Comparison of ENCODE assay signal across 11 cellular contexts in the genomic region with DNA sequence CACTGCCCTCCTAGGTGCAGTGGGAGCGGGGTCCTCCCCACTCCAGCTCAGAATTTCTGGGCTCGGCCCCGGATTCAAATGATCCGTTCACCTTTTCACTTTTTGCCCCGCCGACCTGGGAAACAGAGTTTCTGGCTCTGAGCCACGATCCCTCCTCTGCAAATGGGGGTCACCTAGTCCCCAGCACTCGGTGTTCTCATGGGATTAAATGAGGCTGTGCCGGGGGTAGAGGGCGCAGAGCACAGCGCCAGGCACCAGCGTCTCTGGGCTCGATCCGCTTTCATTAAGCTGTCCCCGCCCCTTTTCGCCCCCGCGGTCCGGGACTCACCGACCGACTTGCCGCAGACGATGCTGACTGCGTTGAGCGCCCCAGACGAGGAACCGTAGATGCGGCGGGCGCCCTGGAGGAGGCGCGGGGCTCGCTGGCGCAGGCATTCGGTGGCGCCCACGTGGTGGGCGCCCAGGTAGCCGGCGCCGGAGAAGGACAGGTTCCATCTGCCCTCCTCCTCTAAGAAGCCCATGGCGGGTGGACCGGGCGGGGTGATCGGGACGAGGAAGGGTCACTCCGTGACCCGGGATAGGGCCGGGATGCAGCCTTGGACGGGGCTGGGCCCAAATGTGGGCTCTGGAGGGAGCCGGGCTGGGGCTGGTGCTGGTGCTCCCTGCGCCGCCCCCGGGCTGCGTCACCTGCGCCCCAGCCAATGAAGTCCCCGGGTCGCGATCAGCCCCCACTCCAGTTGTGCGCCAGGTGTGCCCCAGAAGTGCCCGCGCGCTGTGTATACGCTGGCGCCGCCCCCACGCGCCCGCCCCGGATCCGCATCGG. TPM values are rescaled to one million over a fixed set of nuclear protein-coding genes. Genes with fewer than 3 reads are reported as not detected.
DNase-seq lines count a peak whose midpoint lies in the region; FAIRE-seq and TF ChIP-seq lines count a peak whose summit lies in the region.
"Had no signal": no experiment of that assay in that cellular context is flagged by ENCODE, and none has a peak within 500 bp of the region (broad histone marks: within the 10 kb centered on the region; RNA-seq: fewer than 3 reads in every experiment).

A gene with protein sequence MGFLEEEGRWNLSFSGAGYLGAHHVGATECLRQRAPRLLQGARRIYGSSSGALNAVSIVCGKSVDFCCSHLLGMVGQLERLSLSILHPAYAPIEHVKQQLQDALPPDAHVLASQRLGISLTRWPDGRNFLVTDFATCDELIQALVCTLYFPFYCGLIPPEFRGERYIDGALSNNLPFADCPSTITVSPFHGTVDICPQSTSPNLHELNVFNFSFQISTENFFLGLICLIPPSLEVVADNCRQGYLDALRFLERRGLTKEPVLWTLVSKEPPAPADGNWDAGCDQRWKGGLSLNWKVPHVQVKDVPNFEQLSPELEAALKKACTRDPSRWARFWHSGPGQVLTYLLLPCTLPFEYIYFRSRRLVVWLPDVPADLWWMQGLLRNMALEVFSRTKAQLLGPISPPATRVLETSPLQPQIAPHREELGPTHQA (minus strand): TSS at position 654 of the 823 bp plus-strand sequence. CDS start 133 bp downstream, at position 521.

- TF ChIP-seq CTCF in D721Med (IDR thresholded peaks at IDR 0.05; ENCODE audit: insufficient read depth, missing control alignments), result no peak
- TF ChIP-seq CTCF in endodermal cell (conservative IDR thresholded peaks at IDR 0.05), result peak; percentile 37

- H3K4me3 ChIP-seq in HUES6 (ENCODE audit: low read depth, low read length) (peak within 1 kb of the TSS; percentile 80), endodermal cell (ENCODE audit: low read length) (peak within 1 kb of the TSS; percentile 66)

- peaks cover 36% of the 10 kb centered on the region for H3K27me3 Mint-ChIP-seq in endodermal cell (ENCODE audit: insufficient read depth)

- H3K9ac ChIP-seq in HUES6 (ENCODE audit: low read length), result peak within 1 kb of the TSS; percentile 23
- no peak within 1 kb of the TSS for H3K9ac ChIP-seq in endodermal cell (ENCODE audit: extremely low read depth, low read length, poor library complexity, severe bottlenecking)

- H3K27ac Mint-ChIP-seq in endodermal cell, result no peak within 1 kb of the TSS

- no peak for FAIRE-seq in D721Med (lab: Jason Lieb, UNC)

- WGBS in endodermal cell (ENCODE audit: insufficient coverage in 1 of 2, insufficient read length in 1 of 2), 2 experiments, result 2 to 6% methylated on average over 35 to 72 of the region's 72 CpGs

- H3K9me3 Mint-ChIP-seq in endodermal cell, result no peaks in the 10 kb centered on the region

- H3K36me3 Mint-ChIP-seq in endodermal cell (ENCODE audit: low read depth), result no peaks in the 10 kb centered on the region

- H3K36me3 ChIP-seq in HUES6 (ENCODE audit: control insufficient read depth, insufficient read depth, low read length) (no peaks in the 10 kb centered on the region), endodermal cell (ENCODE audit: control insufficient read depth, insufficient read depth, low read length) (no peaks in the 10 kb centered on the region)

- no peak within 1 kb of the TSS for H3K27ac ChIP-seq in HUES6 (ENCODE audit: low read depth, low read length)
- H3K27ac ChIP-seq in endodermal cell (ENCODE audit: low read depth, low read length), result no peak within 1 kb of the TSS
- H3K27ac ChIP-seq: epithelial cell of prostate had no signal

- peak within 1 kb of the TSS; percentile 52 for H3K4me3 Mint-ChIP-seq in endodermal cell

- no peaks in the 10 kb centered on the region for H3K4me1 Mint-ChIP-seq in endodermal cell

- H3K9me3 ChIP-seq in HUES6 (ENCODE audit: control insufficient read depth, insufficient read depth, low read depth, low read length), result no peaks in the 10 kb centered on the region
- H3K9me3 ChIP-seq in endodermal cell (ENCODE audit: control insufficient read depth, low read length), result no peaks in the 10 kb centered on the region

- H3K4me1 ChIP-seq in HUES6 (ENCODE audit: control insufficient read depth, insufficient read depth, low read length) (no peaks in the 10 kb centered on the region), endodermal cell (ENCODE audit: control insufficient read depth, insufficient read depth, low read length) (no peaks in the 10 kb centered on the region)

- H3K27me3 ChIP-seq in HUES6 (ENCODE audit: control insufficient read depth, insufficient read depth, low read length) (peaks cover 49% of the 10 kb centered on the region), endodermal cell (ENCODE audit: control insufficient read depth, insufficient read depth, low read length, poor library complexity, severe bottlenecking) (peaks cover 38% of the 10 kb centered on the region)

- DNase-seq in D721Med (ENCODE audit: insufficient read length, low spot score), result peak; percentile 31
- peak; percentile 88 for DNase-seq in endodermal cell
- DNase-seq in putamen (ENCODE audit: low spot score), result peak; percentile 25
- DNase-seq in NOMO-1 treated with dmso at 0.1 percent for 144 hours (lab: John Stamatoyannopoulos, UW; ENCODE audit: unreplicated experiment), result no peak
- DNase-seq in pons (ENCODE audit: low spot score), result no peak
- DNase-seq in superior temporal gyrus (ENCODE audit: extremely low spot score), result no peak
- DNase-seq in NCI-H1105 (lab: John Stamatoyannopoulos, UW), result no peak
- DNase-seq: KBM-7 had no signal

RNA-seq across cellular contexts. Expression of the gene that starts here (rescaled TPM):
- under 1 TPM; 0.68 to 0.73 TPM for total RNA-seq in endodermal cell
- 0.11 TPM for polyA plus RNA-seq in endodermal cell (2013, experiment 1 of 2)
- polyA plus RNA-seq in endodermal cell (2013, experiment 2 of 2), result not detected
- total RNA-seq: myocyte had no signal

Comparison
In these comparisons a context has a peak if more than half of its experiments do, and no peak if none do; other contexts are left out.
1. Peak in DNase-seq and H3K4me3 ChIP-seq in endodermal cell; RNA of the gene not detected or under 1 TPM.
2. DNase-seq: peak in D721Med (single experiment) and putamen (single experiment); none in NOMO-1 treated with dmso at 0.1 percent for 144 hours (single experiment), pons (single experiment), superior temporal gyrus (single experiment) and NCI-H1105 (single experiment).